In the genomic region with DNA sequence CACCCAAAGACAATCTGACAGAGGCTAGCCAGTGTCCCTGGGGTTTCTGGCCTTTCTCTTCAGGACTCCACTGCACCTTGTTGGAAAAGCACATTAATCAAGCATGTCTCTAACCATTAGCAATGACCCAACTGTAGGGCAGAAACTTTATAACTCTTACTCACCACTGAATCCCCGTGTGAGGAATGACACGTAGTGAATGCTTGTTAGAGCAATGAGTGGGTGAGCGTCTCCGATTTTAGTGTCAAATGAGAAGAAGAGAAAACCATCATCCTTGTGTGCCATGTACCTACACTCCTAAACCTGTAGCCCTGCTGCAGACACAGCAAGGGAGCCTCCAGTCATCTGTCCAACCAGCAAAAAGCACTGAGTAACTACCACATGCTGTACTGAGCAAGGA, we compare ENCODE assay signal across 20 cellular contexts. TPM values are rescaled to one million over a fixed set of nuclear protein-coding genes. Genes with fewer than 3 reads are reported as not detected.
DNase-seq lines count a peak whose midpoint lies in the region; ATAC-seq lines count a peak whose summit lies in the region.
"Had no signal": no experiment of that assay in that cellular context is flagged by ENCODE, and none has a peak within 500 bp of the region (broad histone marks: within the 10 kb centered on the region; RNA-seq: fewer than 3 reads in every experiment).

No MANE protein-coding gene starts in this region.

- H3K36me3 Mint-ChIP-seq in T-helper 1 cell treated with Interleukin-12 subunit alpha and Interleukin-12 subunit beta and Interleukin-4 antibody, amounts not matched to agents 30 μg/mL and 1 μg/mL, for 36 hours (ENCODE audit: low read depth): peaks cover 66% of the 10 kb centered on the region
- peaks cover 100% of the 10 kb centered on the region for H3K36me3 Mint-ChIP-seq in activated T-helper 17 cell treated with anti-CD3 and anti-CD28 coated beads, Interleukin-2, amount 50 U/mL, for 72 hours (ENCODE audit: low read depth)
- peaks cover 34% of the 10 kb centered on the region for H3K36me3 Mint-ChIP-seq in memory B cell

- H3K27me3 Mint-ChIP-seq in T-helper 1 cell treated with Interleukin-12 subunit alpha and Interleukin-12 subunit beta and Interleukin-4 antibody, amounts not matched to agents 30 μg/mL and 1 μg/mL, for 36 hours (ENCODE audit: low read depth): no peaks in the 10 kb centered on the region
- H3K27me3 Mint-ChIP-seq in activated T-helper 17 cell treated with anti-CD3 and anti-CD28 coated beads, Interleukin-2, amount 50 U/mL, for 72 hours: no peaks in the 10 kb centered on the region
- H3K27me3 Mint-ChIP-seq in memory B cell: no peaks in the 10 kb centered on the region
- H3K27me3 Mint-ChIP-seq: brain, naive B cell had no signal

- no peaks in the 10 kb centered on the region for H3K9me3 Mint-ChIP-seq in T-helper 1 cell treated with Interleukin-12 subunit alpha and Interleukin-12 subunit beta and Interleukin-4 antibody, amounts not matched to agents 30 μg/mL and 1 μg/mL, for 36 hours
- no peaks in the 10 kb centered on the region for H3K9me3 Mint-ChIP-seq in activated T-helper 17 cell treated with anti-CD3 and anti-CD28 coated beads, Interleukin-2, amount 50 U/mL, for 72 hours
- H3K9me3 Mint-ChIP-seq in memory B cell: no peaks in the 10 kb centered on the region
- H3K9me3 Mint-ChIP-seq: brain, naive B cell had no signal

- H3K4me1 Mint-ChIP-seq in T-helper 1 cell treated with Interleukin-12 subunit alpha and Interleukin-12 subunit beta and Interleukin-4 antibody, amounts not matched to agents 30 μg/mL and 1 μg/mL, for 36 hours (ENCODE audit: low read depth): peaks cover 29% of the 10 kb centered on the region
- H3K4me1 Mint-ChIP-seq in activated T-helper 17 cell treated with anti-CD3 and anti-CD28 coated beads, Interleukin-2, amount 50 U/mL, for 72 hours: peaks cover 40% of the 10 kb centered on the region
- H3K4me1 Mint-ChIP-seq in memory B cell: peaks cover 4% of the 10 kb centered on the region
- H3K4me1 Mint-ChIP-seq: brain had no signal

- H3K4me3 Mint-ChIP-seq in T-helper 1 cell treated with Interleukin-12 subunit alpha and Interleukin-12 subunit beta and Interleukin-4 antibody, amounts not matched to agents 30 μg/mL and 1 μg/mL, for 36 hours: no peak overlapping the region
- peak overlapping the region; percentile 78 for H3K4me3 Mint-ChIP-seq in activated T-helper 17 cell treated with anti-CD3 and anti-CD28 coated beads, Interleukin-2, amount 50 U/mL, for 72 hours
- no peak overlapping the region for H3K4me3 Mint-ChIP-seq in memory B cell
- H3K4me3 Mint-ChIP-seq: brain had no signal

- H3K27ac Mint-ChIP-seq in T-helper 1 cell treated with Interleukin-12 subunit alpha and Interleukin-12 subunit beta and Interleukin-4 antibody, amounts not matched to agents 30 μg/mL and 1 μg/mL, for 36 hours: peak overlapping the region; percentile 14
- H3K27ac Mint-ChIP-seq in activated T-helper 17 cell treated with anti-CD3 and anti-CD28 coated beads, Interleukin-2, amount 50 U/mL, for 72 hours: peak overlapping the region; percentile 96
- peak overlapping the region; percentile 85 for H3K27ac Mint-ChIP-seq in memory B cell
- H3K27ac Mint-ChIP-seq: brain had no signal

- ATAC-seq in activated T-helper 17 cell treated with anti-CD3 and anti-CD28 coated beads, Interleukin-2, amount 50 U/mL, for 72 hours (replicated peaks): peak; percentile 20
- no peak for ATAC-seq in memory B cell (ENCODE audit: low read depth)
- ATAC-seq: foreskin keratinocyte, upper lobe of right lung had no signal

- DNase-seq in T-helper 1 cell (no peak), ELR (ENCODE audit: low read depth) (peak; percentile 14), memory B cell (ENCODE audit: low spot score in 2 of 2) (no peak), NCI-H748 treated with DMSO at 0.1 percent for 48 hours (lab: John Stamatoyannopoulos, UW) (no peak), NCI-H446 treated with DMSO at 0.1 percent for 48 hours (lab: John Stamatoyannopoulos, UW) (no peak), HT-29 (ENCODE audit: low spot score) (no peak)
- DNase-seq: activated gamma-delta T cell treated with Interleukin-2 at 50 U/mL for 16 hours; AML-193; foreskin keratinocyte; hippocampal formation; KG1; naive B cell; NCI-H2029; sigmoid colon; stimulated activated naive CD4-positive, alpha-beta T cell; upper lobe of right lung had no signal

RNA-seq across cellular contexts. Expression of a gene that starts 56.5 kb away (rescaled TPM):
- 10 to 100 TPM; 36.8 to 44.8 TPM for total RNA-seq in activated T-helper 17 cell treated with anti-CD3 and anti-CD28 coated beads, Interleukin-2, amount 50 U/mL, for 72 hours
- 0.31 TPM in 1 of 2 replicates, not detected in the other for total RNA-seq in HT-29 (2014; rRNA removed; shearing (Covaris generic))
- total RNA-seq: NCI-H460 had no signal

Comparison
In these comparisons a context has a peak if more than half of its experiments do, and no peak if none do; other contexts are left out.
1. H3K27ac Mint-ChIP-seq: peak in every context shown above with its lines; median percentile 96 in activated T-helper 17 cell treated with anti-CD3 and anti-CD28 coated beads, Interleukin-2, amount 50 U/mL, for 72 hours; 85 in memory B cell; 14 in T-helper 1 cell treated with Interleukin-12 subunit alpha and Interleukin-12 subunit beta and Interleukin-4 antibody, amounts not matched to agents 30 μg/mL and 1 μg/mL, for 36 hours.
2. RNA of a gene that starts 56.5 kb away (total RNA-seq): 36.8 to 44.8 TPM in activated T-helper 17 cell treated with anti-CD3 and anti-CD28 coated beads, Interleukin-2, amount 50 U/mL, for 72 hours; 0.31 TPM in HT-29; every median in the first group is over 10 times any median in the second.